Comparison of ENCODE assay signal across 31 cellular contexts in genomic region chr2:231679131-231679530, GRCh38. TPM values are rescaled to one million over a fixed set of nuclear protein-coding genes. Genes with fewer than 3 reads are reported as not detected.
DNase-seq lines count a peak whose midpoint lies in the region; ATAC-seq, FAIRE-seq and TF ChIP-seq lines count a peak whose summit lies in the region.
"Had no signal": no experiment of that assay in that cellular context is flagged by ENCODE, and none has a peak within 500 bp of the region (broad histone marks: within the 10 kb centered on the region; RNA-seq: fewer than 3 reads in every experiment).

No MANE protein-coding gene starts in this region.

- WGBS in stomach, 5 donors = 89 to 98% (median 94%) methylated on average over 4 of the region's 4 CpGs

- H3K4me1 ChIP-seq in BLaER1 (peaks cover 79% of the 10 kb centered on the region), NT2/D1 (ENCODE audit: insufficient read depth, insufficient read length) (peaks cover 16% of the 10 kb centered on the region), osteoblast (ENCODE audit: insufficient read depth, low read length) (peaks cover 14% of the 10 kb centered on the region), stomach (peaks cover 37 to 61% (median 42%) of the 10 kb centered on the region in 4 donors)

- FAIRE-seq in HTR-8/SVneo (lab: Jason Lieb, UNC) = no peak
- FAIRE-seq: A549, TTC549 had no signal

- intact Hi-C loops in stomach (cut with DNase I; ENCODE audit: low total_unique reads) = loop anchor here (5.0 kb wide), 1 partner anchor 33 kb away; no protein-coding TSS in a partner anchor

- peaks cover 11% of the 10 kb centered on the region for H3K36me3 Mint-ChIP-seq in T-helper 17 cell (ENCODE audit: low read depth)
- H3K36me3 Mint-ChIP-seq: activated naive CD8-positive, alpha-beta T cell treated with anti-CD3 and anti-CD28 coated beads, Interleukin-2, amount 10 ng/mL, durations not matched to agents 7 days and 5 days; natural killer cell treated with Interleukin-12 subunit alpha and Interleukin-12 subunit beta and Interleukin-15 and Interleukin-18, amount 100 ng/mL, for 72 hours; stimulated activated naive B cell treated with anti-CD40 and anti-IgM and Interleukin-4, amounts not matched to agents 10 μg/mL and 1 μg/mL and 100 μg/mL, for 72 hours had no signal

- TF ChIP-seq POLR2A in stomach (IDR thresholded peaks at IDR 0.05) = no peak

- peaks cover 22% of the 10 kb centered on the region for H3K27me3 Mint-ChIP-seq in T-helper 17 cell
- H3K27me3 Mint-ChIP-seq: B cell; stimulated activated naive B cell treated with anti-CD40 and anti-IgM and Interleukin-4, amounts not matched to agents 10 μg/mL and 1 μg/mL and 100 μg/mL, for 72 hours had no signal

- no peak for DNase-seq in NT2/D1 (ENCODE audit: low read depth, low spot score)
- DNase-seq in osteoblast (ENCODE audit: insufficient read length, low spot score, missing footprints) = peak; percentile 50
- DNase-seq in T-helper 17 cell = no peak
- DNase-seq in stomach = no peak
- no peak for DNase-seq in HTR-8/SVneo (ENCODE audit: insufficient read length, low spot score)
- DNase-seq in HT-29 (ENCODE audit: low spot score) = no peak
- DNase-seq: activated CD4-positive, alpha-beta T cell treated with anti-CD3 and anti-CD28 coated beads for 36 hours; activated naive CD8-positive, alpha-beta T cell treated with anti-CD3 and anti-CD28 coated beads, Interleukin-2, amount 10 ng/mL, durations not matched to agents 7 days and 5 days; activated T-cell treated with anti-CD3 and anti-CD28 coated beads for 4 hours; endodermal cell; foreskin keratinocyte; HCEC 1CT; heart right ventricle; mucosa of descending colon; NCI-H187; NCI-H2171; NCI-H69; stimulated activated CD4-positive, alpha-beta T cell treated with anti-CD3 and anti-CD28 coated beads, Interleukin-12 subunit alpha, Interleukin-12 subunit beta, amount 100 ng/mL, for 4 hours; stimulated activated CD4-positive, alpha-beta T cell treated with anti-CD3 and anti-CD28 coated beads, Interleukin-4, amount 100 ng/mL, for 1 hour; stimulated activated naive B cell treated with anti-CD40 and anti-IgM and Interleukin-4, amounts not matched to agents 10 μg/mL and 1 μg/mL and 100 μg/mL, for 72 hours; T-helper 1 cell had no signal

- peak overlapping the region; percentile 99 for H3K4me2 ChIP-seq in BLaER1
- H3K4me2 ChIP-seq in osteoblast (ENCODE audit: insufficient read depth, low read length) = no peak overlapping the region
- H3K4me2 ChIP-seq: A549 had no signal

- peaks cover 8% of the 10 kb centered on the region for H3K36me3 ChIP-seq in BLaER1
- no peaks in the 10 kb centered on the region for H3K36me3 ChIP-seq in NT2/D1 (ENCODE audit: insufficient read depth, insufficient read length, low read length)
- H3K36me3 ChIP-seq in osteoblast (ENCODE audit: insufficient read depth, low read length) = no peaks in the 10 kb centered on the region
- H3K36me3 ChIP-seq in stomach = no peaks in the 10 kb centered on the region
- H3K36me3 ChIP-seq: ascending aorta, cardiac muscle cell, heart right ventricle, right atrium auricular region, thoracic aorta had no signal

- peak overlapping the region; percentile 85; the same call in 1 of the 2 replicates for H3K4me3 ChIP-seq in BLaER1
- H3K4me3 ChIP-seq in NT2/D1 (ENCODE audit: insufficient read length, low read depth) = no peak overlapping the region
- H3K4me3 ChIP-seq in osteoblast (ENCODE audit: insufficient read depth, low read length) = no peak overlapping the region
- H3K4me3 ChIP-seq in stomach = no peak overlapping the region
- H3K4me3 ChIP-seq: A549, ascending aorta, cardiac muscle cell, heart right ventricle, mucosa of descending colon, right atrium auricular region, thoracic aorta had no signal

- peak overlapping the region; percentile 99 for H3K9ac ChIP-seq in BLaER1
- H3K9ac ChIP-seq in NT2/D1 (ENCODE audit: insufficient read length, low read depth) = peak overlapping the region; percentile 38

- H3K4me1 Mint-ChIP-seq in T-helper 17 cell = peaks cover 7% of the 10 kb centered on the region

- no peaks in the 10 kb centered on the region for H3K79me2 ChIP-seq in osteoblast (ENCODE audit: insufficient read depth, low read length)

- H3K27me3 ChIP-seq in BLaER1 (no peaks in the 10 kb centered on the region), NT2/D1 (ENCODE audit: insufficient read depth, insufficient read length) (no peaks in the 10 kb centered on the region), osteoblast (ENCODE audit: insufficient read depth, low read length) (no peaks in the 10 kb centered on the region), stomach (no peaks in the 10 kb centered on the region)
- H3K27me3 ChIP-seq: ascending aorta, cardiac muscle cell, foreskin keratinocyte, heart right ventricle, right atrium auricular region had no signal

- H4K20me1 ChIP-seq in BLaER1 = peaks cover 21% of the 10 kb centered on the region; the same call in 1 of the 2 replicates
- H4K20me1 ChIP-seq in osteoblast (ENCODE audit: insufficient read depth, low read length) = no peaks in the 10 kb centered on the region

- H3K9me3 ChIP-seq in BLaER1 = no peaks in the 10 kb centered on the region
- no peaks in the 10 kb centered on the region for H3K9me3 ChIP-seq in NT2/D1 (ENCODE audit: insufficient read depth, low read length)
- H3K9me3 ChIP-seq in osteoblast (ENCODE audit: low read depth, low read length) = no peaks in the 10 kb centered on the region
- H3K9me3 ChIP-seq in T-helper 17 cell (ENCODE audit: control insufficient read depth, low read length, poor library complexity, severe bottlenecking) = no peaks in the 10 kb centered on the region
- H3K9me3 ChIP-seq in stomach = no peaks in the 10 kb centered on the region
- H3K9me3 ChIP-seq: A549, ascending aorta, heart right ventricle, mucosa of descending colon, right atrium auricular region, thoracic aorta had no signal

- no peak overlapping the region for H3K27ac Mint-ChIP-seq in T-helper 17 cell
- H3K27ac Mint-ChIP-seq: activated CD4-positive, alpha-beta T cell treated with anti-CD3 and anti-CD28 coated beads for 36 hours; activated naive CD8-positive, alpha-beta T cell treated with anti-CD3 and anti-CD28 coated beads, Interleukin-2, amount 10 ng/mL, durations not matched to agents 7 days and 5 days; natural killer cell treated with Interleukin-12 subunit alpha and Interleukin-12 subunit beta and Interleukin-15 and Interleukin-18, amount 100 ng/mL, for 72 hours had no signal

- H3K4me3 Mint-ChIP-seq in T-helper 17 cell = no peak overlapping the region
- H3K4me3 Mint-ChIP-seq: activated CD4-positive, alpha-beta T cell treated with anti-CD3 and anti-CD28 coated beads for 36 hours; activated naive CD8-positive, alpha-beta T cell treated with anti-CD3 and anti-CD28 coated beads, Interleukin-2, amount 10 ng/mL, durations not matched to agents 7 days and 5 days; natural killer cell treated with Interleukin-12 subunit alpha and Interleukin-12 subunit beta and Interleukin-15 and Interleukin-18, amount 100 ng/mL, for 72 hours had no signal

- TF ChIP-seq EP300 in stomach (IDR thresholded peaks at IDR 0.05) = no peak

- peak overlapping the region; percentile 100 for H3K27ac ChIP-seq in BLaER1
- H3K27ac ChIP-seq in cingulate gyrus (ENCODE audit: low read depth, low read length) = peak overlapping the region; percentile 19
- no peak overlapping the region for H3K27ac ChIP-seq in osteoblast (ENCODE audit: low read depth, low read length)
- H3K27ac ChIP-seq in stomach = peak overlapping the region in 2 of 5 donors; percentile 35 to 95
- H3K27ac ChIP-seq: ascending aorta, cardiac muscle cell, thoracic aorta had no signal

- no peak for ATAC-seq in T-helper 17 cell
- ATAC-seq: A549; activated CD4-positive, alpha-beta T cell treated with anti-CD3 and anti-CD28 coated beads for 36 hours; heart right ventricle; mucosa of descending colon; natural killer cell treated with Interleukin-12 subunit alpha and Interleukin-12 subunit beta and Interleukin-15 and Interleukin-18, amount 100 ng/mL, for 72 hours; stimulated activated naive B cell treated with anti-CD40 and anti-IgM and Interleukin-4, amounts not matched to agents 10 μg/mL and 1 μg/mL and 100 μg/mL, for 72 hours had no signal

- no peak overlapping the region for H2AFZ ChIP-seq in osteoblast (ENCODE audit: low read length)

- TF ChIP-seq CTCF in osteoblast (IDR thresholded peaks at IDR 0.05; ENCODE audit: extremely low read depth, low read depth, low read length) = no peak
- no peak for TF ChIP-seq CTCF in stomach (IDR thresholded peaks at IDR 0.05)

RNA-seq across cellular contexts. Expression of gene PTMA, which starts 29.2 kb away (rescaled TPM):
- total RNA-seq in osteoblast (459 and 545 TPM in 2 replicates), T-helper 17 cell (1,000 to 10,000 TPM; 1,121 to 1,256 TPM), stomach (1,000 to 10,000 TPM in 1 of 5 donors, 100 to 1,000 TPM in 4; 244 to 1,175 (median 701) TPM)
- 1,000 to 10,000 TPM; 1,451 to 2,006 (median 1,527) TPM for polyA plus RNA-seq in stomach
- 1,191 and 1,224 TPM in 2 replicates for total RNA-seq in HT-29 (2014; rRNA removed; shearing (Covaris generic))
